ENCODE assay signal across 8 cellular contexts in genomic region chr9:126705767-126706697, GRCh38.
DNase-seq lines count a peak whose midpoint lies in the region; ATAC-seq and TF ChIP-seq lines count a peak whose summit lies in the region.

No MANE protein-coding gene starts in this region.

- H3K27me3 ChIP-seq in A673 (replicated peaks; ENCODE audit: insufficient read depth, low read depth, low read length, poor library complexity): no peaks in the 10 kb centered on the region
- peaks cover 63% of the 10 kb centered on the region for H3K27me3 ChIP-seq in skeletal muscle satellite cell (ENCODE audit: control insufficient read depth, insufficient read depth, low read length)

- peak overlapping the region; percentile 77 for H3K4me2 ChIP-seq in skeletal muscle satellite cell (ENCODE audit: low read length)

- H3K4me3 ChIP-seq in A673 (ENCODE audit: low read depth, low read length, poor library complexity, severe bottlenecking): no peak overlapping the region
- H3K4me3 ChIP-seq in GM12875 (ENCODE audit: low read depth, low read length): no peak overlapping the region
- H3K4me3 ChIP-seq in skeletal muscle satellite cell (ENCODE audit: low read length): no peak overlapping the region

- peaks cover 20% of the 10 kb centered on the region for H3K4me1 Mint-ChIP-seq in activated T-helper 17 cell treated with anti-CD3 and anti-CD28 coated beads, Interleukin-2, amount 50 U/mL, for 72 hours
- H3K4me1 Mint-ChIP-seq in glutamatergic neuron (ENCODE audit: low read depth, unreplicated experiment): peaks cover 4% of the 10 kb centered on the region

- H3K9ac ChIP-seq in skeletal muscle satellite cell (ENCODE audit: low read depth, low read length): no peak overlapping the region

- H3K9me3 ChIP-seq in A673 (ENCODE audit: low read depth, low read length, poor library complexity, severe bottlenecking) (no peaks in the 10 kb centered on the region), skeletal muscle satellite cell (replicated peaks; ENCODE audit: low read length) (no peaks in the 10 kb centered on the region)

- peak; percentile 41 for DNase-seq in A673 (ENCODE audit: low spot score)
- DNase-seq in RPMI8226: peak; percentile 82
- DNase-seq in glutamatergic neuron: peak; percentile 64

- CTCF ChIA-PET in A673 (lab: Charles Lee): interaction anchor here (0.5 to 5.9 kb wide), 8 partner anchors 16 to 139 kb away, joined by 3 to 102 read pairs (median 5); no protein-coding TSS in a partner anchor

- H3K27ac ChIP-seq in A673 (ENCODE audit: low read depth, low read length, poor library complexity, severe bottlenecking): no peak overlapping the region

- intact Hi-C loops in A673 (cut with micrococcal nuclease; ENCODE audit: unreplicated experiment): loop anchor here (1.0 to 10.0 kb wide), 2 partner anchors 75 to 211 kb away; no protein-coding TSS in a partner anchor

- H3K27me3 Mint-ChIP-seq in activated T-helper 17 cell treated with anti-CD3 and anti-CD28 coated beads, Interleukin-2, amount 50 U/mL, for 72 hours: peaks cover 19% of the 10 kb centered on the region
- peaks cover 15% of the 10 kb centered on the region for H3K27me3 Mint-ChIP-seq in glutamatergic neuron (ENCODE audit: unreplicated experiment)

- H3K36me3 Mint-ChIP-seq in activated T-helper 17 cell treated with anti-CD3 and anti-CD28 coated beads, Interleukin-2, amount 50 U/mL, for 72 hours (ENCODE audit: low read depth): no peaks in the 10 kb centered on the region
- no peaks in the 10 kb centered on the region for H3K36me3 Mint-ChIP-seq in glutamatergic neuron (ENCODE audit: unreplicated experiment)

- H3K9me3 Mint-ChIP-seq in activated T-helper 17 cell treated with anti-CD3 and anti-CD28 coated beads, Interleukin-2, amount 50 U/mL, for 72 hours: no peaks in the 10 kb centered on the region
- peaks cover 2% of the 10 kb centered on the region for H3K9me3 Mint-ChIP-seq in glutamatergic neuron (ENCODE audit: unreplicated experiment)

- H3K36me3 ChIP-seq in A673 (ENCODE audit: insufficient read depth, low read length, poor library complexity, severe bottlenecking): no peaks in the 10 kb centered on the region
- H3K36me3 ChIP-seq in skeletal muscle satellite cell (ENCODE audit: insufficient read depth, low read length): no peaks in the 10 kb centered on the region

- POLR2A ChIA-PET in A673 (lab: Charles Lee; ENCODE audit: low non-redundant PET): no interaction called here

- no TSS peak for BruUV-seq in A673 (replicated peaks; lab: Mats Ljungman, UMichigan)

- peak; percentile 80 for ATAC-seq in activated T-helper 17 cell treated with anti-CD3 and anti-CD28 coated beads, Interleukin-2, amount 50 U/mL, for 72 hours (replicated peaks)
- ATAC-seq in HG03097 (IDR thresholded peaks at IDR 0.05; ENCODE audit: low FRiP score, unreplicated experiment) (no peak), GM19351 (IDR thresholded peaks at IDR 0.05; ENCODE audit: unreplicated experiment) (no peak)

- peak overlapping the region; percentile 44 for H3K27ac Mint-ChIP-seq in activated T-helper 17 cell treated with anti-CD3 and anti-CD28 coated beads, Interleukin-2, amount 50 U/mL, for 72 hours
- no peak overlapping the region for H3K27ac Mint-ChIP-seq in glutamatergic neuron (ENCODE audit: unreplicated experiment)

- H3K4me1 ChIP-seq in A673 (ENCODE audit: insufficient read depth, low read length, poor library complexity, severe bottlenecking): peaks cover 17% of the 10 kb centered on the region
- H3K4me1 ChIP-seq in skeletal muscle satellite cell (ENCODE audit: control insufficient read depth, insufficient read depth, low read length): peaks cover 12% of the 10 kb centered on the region

- peak overlapping the region; percentile 73 for H3K4me3 Mint-ChIP-seq in activated T-helper 17 cell treated with anti-CD3 and anti-CD28 coated beads, Interleukin-2, amount 50 U/mL, for 72 hours
- H3K4me3 Mint-ChIP-seq in glutamatergic neuron (ENCODE audit: unreplicated experiment): no peak overlapping the region

- TF ChIP-seq CTCF in A673 (conservative IDR thresholded peaks at IDR 0.05; ENCODE audit: low read depth, low read length) (peak; percentile 68), GM12875 (IDR thresholded peaks at IDR 0.05; ENCODE audit: borderline replicate concordance, insufficient read depth, low read depth, low read length) (peak; percentile 82), glutamatergic neuron (IDR thresholded peaks at IDR 0.05; ENCODE audit: partially characterized antibody, unreplicated experiment) (peak; percentile 56)
